Comparison of ENCODE assay signal across 1 cellular context in genomic region chr16:30922960-30923535, GRCh38.
A peak's percentile ranks its signal among the peaks of the same experiment; 100 is the strongest.
TF ChIP-seq lines count a peak whose summit lies in the region.

No MANE protein-coding gene starts in this region.

TF ChIP-seq in HEK293, 187 proteins besides CTCF, POLR2A, EP300 and RAD21 (continued from another document):
- TF ChIP-seq PRDM10 (tag by site-specific recombination; IDR thresholded peaks at IDR 0.05) (peak; percentile 85), SP7 (tag by site-specific recombination; IDR thresholded peaks at IDR 0.05) (peak; percentile 23; the same call in 1 of the 2 replicates), ZXDB (tag by site-specific recombination; IDR thresholded peaks at IDR 0.05) (peak; percentile 81), BCL6B (tag by site-specific recombination; IDR thresholded peaks at IDR 0.05) (peak; percentile 91), SP3 (tag by site-specific recombination; IDR thresholded peaks at IDR 0.05) (peak; percentile 100), ZNF2 (tag by site-specific recombination; IDR thresholded peaks at IDR 0.05) (peak; percentile 88), HIC1 (tag by site-specific recombination; IDR thresholded peaks at IDR 0.05) (no peak), ZNF624 (tag by site-specific recombination; IDR thresholded peaks at IDR 0.05) (no peak), HOXC10 (CRISPR knock-in tag; IDR thresholded peaks at IDR 0.05) (no peak), ZFP3 (tag by site-specific recombination; IDR thresholded peaks at IDR 0.05; ENCODE audit: low read depth) (no peak), EGR2 (tag by site-specific recombination; IDR thresholded peaks at IDR 0.05; ENCODE audit: low read depth) (peak; percentile 95), ZNF341 (tag by site-specific recombination; IDR thresholded peaks at IDR 0.05; ENCODE audit: low read depth) (peak; percentile 56), KLF9 (tag by site-specific recombination; IDR thresholded peaks at IDR 0.05; ENCODE audit: low read depth) (peak; percentile 99), ZNF639 (tag by site-specific recombination; IDR thresholded peaks at IDR 0.05) (no peak), ZBTB11 (tag by site-specific recombination; conservative IDR thresholded peaks at IDR 0.05; ENCODE audit: low read depth) (peak; percentile 68), ZNF10 (tag by site-specific recombination; IDR thresholded peaks at IDR 0.05) (peak; percentile 89), TRIM28 (IDR thresholded peaks at IDR 0.05; ENCODE audit: borderline replicate concordance, low read length) (peak; percentile 95), ZNF398 (tag by site-specific recombination; IDR thresholded peaks at IDR 0.05) (peak; percentile 100), ZNF391 (tag by site-specific recombination; IDR thresholded peaks at IDR 0.05; ENCODE audit: borderline replicate concordance, low read depth) (0 out of 2 replicates have a peak, but pooled peaks have one; percentile 14), KLF8 (tag by site-specific recombination; IDR thresholded peaks at IDR 0.05) (peak; percentile 99), ZNF221 (tag by site-specific recombination; IDR thresholded peaks at IDR 0.05; ENCODE audit: borderline replicate concordance) (no peak), ZNF366 (tag by site-specific recombination; conservative IDR thresholded peaks at IDR 0.05) (peak; percentile 96), ZNF426 (tag by site-specific recombination; IDR thresholded peaks at IDR 0.05) (no peak), YY2 (tag by site-specific recombination; IDR thresholded peaks at IDR 0.05) (peak; percentile 99), YY1 (tag by site-specific recombination; IDR thresholded peaks at IDR 0.05) (peak; percentile 98), ZBTB10 (tag by site-specific recombination; IDR thresholded peaks at IDR 0.05) (no peak), ZBTB17 (tag by site-specific recombination; IDR thresholded peaks at IDR 0.05) (peak; percentile 100), ZNF24 (tag by site-specific recombination; IDR thresholded peaks at IDR 0.05) (peak; percentile 60; the same call in 1 of the 2 replicates), ZFHX2 (tag by site-specific recombination; conservative IDR thresholded peaks at IDR 0.05) (peak; percentile 93), ZBTB20 (tag by site-specific recombination; IDR thresholded peaks at IDR 0.05) (peak; percentile 90), REST (tag by site-specific recombination; IDR thresholded peaks at IDR 0.05) (peak; percentile 28; the same call in 1 of the 2 replicates), KLF10 (tag by site-specific recombination; IDR thresholded peaks at IDR 0.05) (peak; percentile 81), ZNF629 (tag by site-specific recombination; IDR thresholded peaks at IDR 0.05) (peak; percentile 44; the same call in 1 of the 2 replicates)
